7 cellular contexts compared by ENCODE assay signal in genomic region chr16:2858245-2859025, GRCh38. TPM values are rescaled to one million over a fixed set of nuclear protein-coding genes. Genes with fewer than 3 reads are reported as not detected.
DNase-seq lines count a peak whose midpoint lies in the region; ATAC-seq, FAIRE-seq and TF ChIP-seq lines count a peak whose summit lies in the region.
"Had no signal": no experiment of that assay in that cellular context is flagged by ENCODE, and none has a peak within 500 bp of the region (broad histone marks: within the 10 kb centered on the region; RNA-seq: fewer than 3 reads in every experiment).

No MANE protein-coding gene starts in this region.

- H3K36me3 ChIP-seq in ascending aorta (no peaks in the 10 kb centered on the region), esophagus muscularis mucosa (no peaks in the 10 kb centered on the region)

- TF ChIP-seq POLR2A in esophagus muscularis mucosa (IDR thresholded peaks at IDR 0.05; ENCODE audit: low read depth), result no peak

- no peaks in the 10 kb centered on the region for H3K9me3 ChIP-seq in ascending aorta
- peaks cover 0 to 24% (median 16%) of the 10 kb centered on the region in 4 donors for H3K9me3 ChIP-seq in esophagus muscularis mucosa

- intact Hi-C loops in ascending aorta (cut with DNase I), result no loop called here
- intact Hi-C loops in esophagus muscularis mucosa (cut with DNase I), result no loop called here

- ATAC-seq in GM21515 (IDR thresholded peaks at IDR 0.05; ENCODE audit: unreplicated experiment), result no peak

- no peak for TF ChIP-seq EP300 in esophagus muscularis mucosa (IDR thresholded peaks at IDR 0.05)

- peak; percentile 13 for DNase-seq in D721Med (ENCODE audit: insufficient read length, low spot score)
- peak; percentile 69 for DNase-seq in NCI-H510A (lab: John Stamatoyannopoulos, UW)
- peak; percentile 94 for DNase-seq in kidney tubule cell (ENCODE audit: low spot score)
- DNase-seq in ascending aorta (ENCODE audit: low spot score in 2 of 2), result no peak
- DNase-seq in esophagus muscularis mucosa (ENCODE audit: extremely low spot score), result no peak
- DNase-seq: effector CD8-positive, alpha-beta T cell had no signal

- H3K27me3 ChIP-seq in ascending aorta, result peaks cover 11% of the 10 kb centered on the region
- H3K27me3 ChIP-seq in esophagus muscularis mucosa, result peaks cover 0 to 86% (median 27%) of the 10 kb centered on the region in 4 donors

- no peak for TF ChIP-seq CTCF in D721Med (IDR thresholded peaks at IDR 0.05; ENCODE audit: insufficient read depth, missing control alignments)
- TF ChIP-seq CTCF in ascending aorta (IDR thresholded peaks at IDR 0.05), result no peak
- no peak for TF ChIP-seq CTCF in esophagus muscularis mucosa (IDR thresholded peaks at IDR 0.05)

- WGBS in esophagus muscularis mucosa, result 8% methylated on average over 11 of the region's 23 CpGs

- FAIRE-seq in D721Med (lab: Jason Lieb, UNC), result no peak

- H3K4me3 ChIP-seq in ascending aorta (no peak overlapping the region), esophagus muscularis mucosa (peak overlapping the region in 1 of 4 donors; percentile 1)

- H3K27ac ChIP-seq in ascending aorta, result no peak overlapping the region
- no peak overlapping the region for H3K27ac ChIP-seq in esophagus muscularis mucosa (replicated peaks in 1 of 4)

- H3K4me1 ChIP-seq in ascending aorta (no peaks in the 10 kb centered on the region), esophagus muscularis mucosa (peaks cover 0 to 13% (median 5%) of the 10 kb centered on the region in 4 donors)

RNA-seq across cellular contexts. Expression of gene PRSS22, which starts 0.5 kb away (rescaled TPM):
- not detected for total RNA-seq in ascending aorta
- not detected for total RNA-seq in esophagus muscularis mucosa

RNA-seq across cellular contexts. Expression of gene FLYWCH2, which starts 24.6 kb away (rescaled TPM):
- 109 TPM for total RNA-seq in ascending aorta
- 10 to 100 TPM; 41.9 to 47.2 (median 43.9) TPM for total RNA-seq in esophagus muscularis mucosa

RNA-seq across cellular contexts. Expression of gene ZG16B, which starts 28.3 kb away (rescaled TPM):
- total RNA-seq in ascending aorta, result not detected
- not detected for total RNA-seq in esophagus muscularis mucosa

RNA-seq across cellular contexts. Expression of gene PRSS21, which starts 41.4 kb away (rescaled TPM):
- not detected for total RNA-seq in ascending aorta
- not detected for total RNA-seq in esophagus muscularis mucosa

RNA-seq across cellular contexts. Expression of gene FLYWCH1, which starts 53.3 kb away (rescaled TPM):
- total RNA-seq in ascending aorta (74.3 TPM), esophagus muscularis mucosa (10 to 100 TPM; 33.8 to 61.6 (median 46.8) TPM)

Comparison
In these comparisons a context has a peak if more than half of its experiments do, and no peak if none do; other contexts are left out.
1. DNase-seq: peak in D721Med (single experiment), NCI-H510A (single experiment) and kidney tubule cell (single experiment); none in ascending aorta (0 of 2) and esophagus muscularis mucosa (single experiment).